ENCODE assay signal across 1 cellular context in the genomic region with DNA sequence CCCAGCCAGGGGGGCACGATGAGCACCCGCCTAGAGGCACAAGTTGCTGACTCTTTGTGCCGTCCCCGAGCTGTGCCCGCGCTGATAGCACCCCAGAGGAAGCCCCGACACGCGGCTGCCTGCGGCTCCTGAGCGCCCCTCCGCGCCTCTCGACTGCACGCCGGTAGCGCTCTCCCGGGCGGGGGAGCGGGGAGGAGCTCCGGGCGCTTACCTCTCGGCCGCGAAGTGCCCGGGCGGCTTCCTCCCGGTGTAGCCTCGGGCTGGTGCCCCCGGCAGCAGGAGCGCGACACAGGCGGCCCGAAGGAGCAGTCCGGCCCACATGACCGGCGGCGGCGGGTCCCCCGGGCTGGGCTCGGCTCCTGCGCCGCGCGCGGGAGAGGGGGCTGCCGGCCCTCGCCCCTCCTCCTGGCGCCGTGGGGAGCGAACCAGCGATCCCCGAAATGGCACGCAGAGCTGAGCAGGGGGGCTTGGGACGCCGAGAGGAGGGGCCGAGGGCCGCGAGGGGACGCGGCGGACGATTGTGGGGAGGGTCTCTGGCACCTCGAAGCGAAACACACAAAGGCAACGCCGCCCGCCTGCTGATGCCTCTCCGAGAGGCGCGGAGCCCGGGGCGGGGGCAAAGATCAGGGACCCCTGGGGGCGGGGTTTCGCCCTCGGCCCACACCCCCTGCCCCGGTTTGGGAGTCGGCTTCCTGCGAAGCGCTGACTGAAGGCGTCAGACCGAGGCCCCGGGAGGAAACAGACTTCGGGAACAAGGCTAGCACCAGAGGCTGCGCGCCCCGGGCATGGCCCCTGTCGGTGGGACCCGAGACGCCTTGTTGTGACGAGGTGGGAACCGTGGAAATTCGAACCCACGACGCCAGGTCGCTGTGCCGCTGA.
TF ChIP-seq lines count a peak whose summit lies in the region.

A gene with protein sequence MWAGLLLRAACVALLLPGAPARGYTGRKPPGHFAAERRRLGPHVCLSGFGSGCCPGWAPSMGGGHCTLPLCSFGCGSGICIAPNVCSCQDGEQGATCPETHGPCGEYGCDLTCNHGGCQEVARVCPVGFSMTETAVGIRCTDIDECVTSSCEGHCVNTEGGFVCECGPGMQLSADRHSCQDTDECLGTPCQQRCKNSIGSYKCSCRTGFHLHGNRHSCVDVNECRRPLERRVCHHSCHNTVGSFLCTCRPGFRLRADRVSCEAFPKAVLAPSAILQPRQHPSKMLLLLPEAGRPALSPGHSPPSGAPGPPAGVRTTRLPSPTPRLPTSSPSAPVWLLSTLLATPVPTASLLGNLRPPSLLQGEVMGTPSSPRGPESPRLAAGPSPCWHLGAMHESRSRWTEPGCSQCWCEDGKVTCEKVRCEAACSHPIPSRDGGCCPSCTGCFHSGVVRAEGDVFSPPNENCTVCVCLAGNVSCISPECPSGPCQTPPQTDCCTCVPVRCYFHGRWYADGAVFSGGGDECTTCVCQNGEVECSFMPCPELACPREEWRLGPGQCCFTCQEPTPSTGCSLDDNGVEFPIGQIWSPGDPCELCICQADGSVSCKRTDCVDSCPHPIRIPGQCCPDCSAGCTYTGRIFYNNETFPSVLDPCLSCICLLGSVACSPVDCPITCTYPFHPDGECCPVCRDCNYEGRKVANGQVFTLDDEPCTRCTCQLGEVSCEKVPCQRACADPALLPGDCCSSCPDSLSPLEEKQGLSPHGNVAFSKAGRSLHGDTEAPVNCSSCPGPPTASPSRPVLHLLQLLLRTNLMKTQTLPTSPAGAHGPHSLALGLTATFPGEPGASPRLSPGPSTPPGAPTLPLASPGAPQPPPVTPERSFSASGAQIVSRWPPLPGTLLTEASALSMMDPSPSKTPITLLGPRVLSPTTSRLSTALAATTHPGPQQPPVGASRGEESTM (minus strand): TSS at position 600 of the 879 bp plus-strand sequence. CDS start 279 bp downstream, at position 321.

TF ChIP-seq in HepG2, 621 proteins besides CTCF, POLR2A, EP300 and RAD21 (continued from another document and continues in another):
- TF ChIP-seq, protein P1, sequence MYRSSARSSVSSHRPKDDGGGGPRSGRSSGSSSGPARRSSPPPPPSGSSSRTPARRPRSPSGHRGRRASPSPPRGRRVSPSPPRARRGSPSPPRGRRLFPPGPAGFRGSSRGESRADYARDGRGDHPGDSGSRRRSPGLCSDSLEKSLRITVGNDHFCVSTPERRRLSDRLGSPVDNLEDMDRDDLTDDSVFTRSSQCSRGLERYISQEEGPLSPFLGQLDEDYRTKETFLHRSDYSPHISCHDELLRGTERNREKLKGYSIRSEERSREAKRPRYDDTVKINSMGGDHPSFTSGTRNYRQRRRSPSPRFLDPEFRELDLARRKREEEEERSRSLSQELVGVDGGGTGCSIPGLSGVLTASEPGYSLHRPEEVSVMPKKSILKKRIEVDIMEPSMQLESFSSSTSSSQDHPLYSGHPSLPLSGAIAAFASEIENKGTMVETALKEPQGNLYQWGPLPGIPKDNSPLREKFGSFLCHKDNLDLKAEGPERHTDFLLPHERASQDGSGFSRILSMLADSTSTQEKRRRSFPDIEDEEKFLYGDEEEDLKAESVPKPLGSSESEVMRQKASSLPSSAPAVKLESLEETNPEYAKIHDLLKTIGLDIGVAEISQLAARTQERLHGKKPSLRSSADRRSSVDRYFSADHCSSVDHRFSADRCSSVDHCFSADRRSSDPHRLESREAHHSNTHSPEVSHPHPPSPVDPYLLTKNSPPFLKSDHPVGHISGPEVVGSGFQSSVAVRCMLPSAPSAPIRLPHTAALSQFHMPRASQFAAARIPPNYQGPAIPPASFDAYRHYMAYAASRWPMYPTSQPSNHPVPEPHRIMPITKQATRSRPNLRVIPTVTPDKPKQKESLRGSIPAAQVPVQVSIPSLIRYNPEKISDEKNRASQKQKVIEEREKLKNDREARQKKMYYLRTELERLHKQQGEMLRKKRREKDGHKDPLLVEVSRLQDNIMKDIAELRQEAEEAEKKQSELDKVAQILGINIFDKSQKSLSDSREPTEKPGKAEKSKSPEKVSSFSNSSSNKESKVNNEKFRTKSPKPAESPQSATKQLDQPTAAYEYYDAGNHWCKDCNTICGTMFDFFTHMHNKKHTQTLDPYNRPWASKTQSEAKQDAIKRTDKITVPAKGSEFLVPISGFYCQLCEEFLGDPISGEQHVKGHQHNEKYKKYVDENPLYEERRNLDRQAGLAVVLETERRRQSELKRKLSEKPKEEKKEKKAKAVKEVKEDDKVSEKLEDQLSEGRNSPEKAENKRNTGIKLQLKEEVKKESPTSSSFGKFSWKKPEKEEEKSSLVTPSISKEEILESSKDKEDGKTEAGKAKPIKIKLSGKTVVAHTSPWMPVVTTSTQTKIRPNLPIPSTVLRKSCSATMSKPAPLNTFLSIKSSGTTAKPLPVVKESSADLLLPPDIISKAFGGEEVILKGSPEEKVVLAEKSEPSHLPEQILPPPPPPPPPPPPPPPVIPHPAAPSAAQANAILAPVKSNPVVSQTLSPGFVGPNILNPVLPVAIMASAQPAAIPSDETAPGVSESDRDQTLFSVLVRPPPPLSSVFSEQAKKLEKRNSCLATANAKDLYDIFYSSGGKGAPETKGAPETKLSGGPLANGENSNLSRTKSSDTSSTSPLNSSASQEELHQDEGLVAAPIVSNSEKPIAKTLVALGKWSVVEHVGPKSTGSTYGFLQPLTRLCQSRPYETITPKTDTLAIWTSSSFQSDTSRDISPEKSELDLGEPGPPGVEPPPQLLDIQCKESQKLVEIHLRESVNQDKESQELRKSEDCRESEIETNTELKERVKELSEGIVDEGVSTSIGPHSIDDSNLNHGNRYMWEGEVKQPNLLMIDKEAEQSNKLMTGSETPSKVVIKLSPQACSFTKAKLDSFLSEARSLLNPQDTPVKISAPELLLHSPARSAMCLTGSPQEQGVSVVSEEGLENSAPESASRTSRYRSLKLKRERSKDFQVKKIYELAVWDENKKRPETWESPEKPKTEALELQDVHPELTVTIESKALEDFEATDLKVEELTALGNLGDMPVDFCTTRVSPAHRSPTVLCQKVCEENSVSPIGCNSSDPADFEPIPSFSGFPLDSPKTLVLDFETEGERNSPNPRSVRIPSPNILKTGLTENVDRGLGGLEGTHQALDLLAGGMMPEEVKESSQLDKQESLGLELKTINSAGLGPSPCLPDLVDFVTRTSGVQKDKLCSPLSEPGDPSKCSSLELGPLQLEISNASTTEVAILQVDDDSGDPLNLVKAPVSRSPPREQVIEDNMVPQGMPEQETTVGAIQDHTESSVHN (CRISPR knock-in tag; IDR thresholded peaks at IDR 0.05): no peak
- TF ChIP-seq ZNF260 (CRISPR knock-in tag; IDR thresholded peaks at IDR 0.05; ENCODE audit: borderline replicate concordance, low read depth): no peak
- TF ChIP-seq ZNF484 (CRISPR knock-in tag; IDR thresholded peaks at IDR 0.05; ENCODE audit: borderline replicate concordance, low read depth): no peak
- TF ChIP-seq KLF12 (CRISPR knock-in tag; IDR thresholded peaks at IDR 0.05; ENCODE audit: borderline replicate concordance): peak; percentile 35; the same call in 1 of the 2 replicates
- TF ChIP-seq, protein P2, sequence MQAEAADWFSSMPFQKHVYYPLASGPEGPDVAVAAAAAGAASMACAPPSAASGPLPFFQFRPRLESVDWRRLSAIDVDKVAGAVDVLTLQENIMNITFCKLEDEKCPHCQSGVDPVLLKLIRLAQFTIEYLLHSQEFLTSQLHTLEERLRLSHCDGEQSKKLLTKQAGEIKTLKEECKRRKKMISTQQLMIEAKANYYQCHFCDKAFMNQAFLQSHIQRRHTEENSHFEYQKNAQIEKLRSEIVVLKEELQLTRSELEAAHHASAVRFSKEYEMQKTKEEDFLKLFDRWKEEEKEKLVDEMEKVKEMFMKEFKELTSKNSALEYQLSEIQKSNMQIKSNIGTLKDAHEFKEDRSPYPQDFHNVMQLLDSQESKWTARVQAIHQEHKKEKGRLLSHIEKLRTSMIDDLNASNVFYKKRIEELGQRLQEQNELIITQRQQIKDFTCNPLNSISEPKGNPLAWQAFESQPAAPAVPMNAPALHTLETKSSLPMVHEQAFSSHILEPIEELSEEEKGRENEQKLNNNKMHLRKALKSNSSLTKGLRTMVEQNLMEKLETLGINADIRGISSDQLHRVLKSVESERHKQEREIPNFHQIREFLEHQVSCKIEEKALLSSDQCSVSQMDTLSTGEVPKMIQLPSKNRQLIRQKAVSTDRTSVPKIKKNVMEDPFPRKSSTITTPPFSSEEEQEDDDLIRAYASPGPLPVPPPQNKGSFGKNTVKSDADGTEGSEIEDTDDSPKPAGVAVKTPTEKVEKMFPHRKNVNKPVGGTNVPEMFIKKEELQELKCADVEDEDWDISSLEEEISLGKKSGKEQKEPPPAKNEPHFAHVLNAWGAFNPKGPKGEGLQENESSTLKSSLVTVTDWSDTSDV (CRISPR knock-in tag; IDR thresholded peaks at IDR 0.05): no peak
- TF ChIP-seq PAF1 (CRISPR knock-in tag; IDR thresholded peaks at IDR 0.05): no peak
- TF ChIP-seq ZFP36L2 (CRISPR knock-in tag; IDR thresholded peaks at IDR 0.05): no peak
- no peak for TF ChIP-seq ZNF7 (CRISPR knock-in tag; IDR thresholded peaks at IDR 0.05)
- no peak; the same call in 1 of the 2 replicates for TF ChIP-seq ZNF12 (CRISPR knock-in tag; IDR thresholded peaks at IDR 0.05)
- TF ChIP-seq, protein P3, sequence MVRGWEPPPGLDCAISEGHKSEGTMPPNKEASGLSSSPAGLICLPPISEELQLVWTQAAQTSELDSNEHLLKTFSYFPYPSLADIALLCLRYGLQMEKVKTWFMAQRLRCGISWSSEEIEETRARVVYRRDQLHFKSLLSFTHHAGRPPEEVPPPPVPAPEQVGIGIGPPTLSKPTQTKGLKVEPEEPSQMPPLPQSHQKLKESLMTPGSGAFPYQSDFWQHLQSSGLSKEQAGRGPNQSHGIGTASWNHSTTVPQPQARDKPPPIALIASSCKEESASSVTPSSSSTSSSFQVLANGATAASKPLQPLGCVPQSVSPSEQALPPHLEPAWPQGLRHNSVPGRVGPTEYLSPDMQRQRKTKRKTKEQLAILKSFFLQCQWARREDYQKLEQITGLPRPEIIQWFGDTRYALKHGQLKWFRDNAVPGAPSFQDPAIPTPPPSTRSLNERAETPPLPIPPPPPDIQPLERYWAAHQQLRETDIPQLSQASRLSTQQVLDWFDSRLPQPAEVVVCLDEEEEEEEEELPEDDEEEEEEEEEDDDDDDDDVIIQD (CRISPR knock-in tag; IDR thresholded peaks at IDR 0.05; ENCODE audit: low read depth): 0 out of 2 replicates have a peak, but pooled peaks have one; percentile 18
- TF ChIP-seq ZNF672 (CRISPR knock-in tag; IDR thresholded peaks at IDR 0.05): no peak
- no peak; the same call in 1 of the 2 replicates for TF ChIP-seq DR1 (CRISPR knock-in tag; IDR thresholded peaks at IDR 0.05)
- TF ChIP-seq SP2 (CRISPR knock-in tag; IDR thresholded peaks at IDR 0.05): peak; percentile 47; the same call in 1 of the 2 replicates
- TF ChIP-seq, protein P4, sequence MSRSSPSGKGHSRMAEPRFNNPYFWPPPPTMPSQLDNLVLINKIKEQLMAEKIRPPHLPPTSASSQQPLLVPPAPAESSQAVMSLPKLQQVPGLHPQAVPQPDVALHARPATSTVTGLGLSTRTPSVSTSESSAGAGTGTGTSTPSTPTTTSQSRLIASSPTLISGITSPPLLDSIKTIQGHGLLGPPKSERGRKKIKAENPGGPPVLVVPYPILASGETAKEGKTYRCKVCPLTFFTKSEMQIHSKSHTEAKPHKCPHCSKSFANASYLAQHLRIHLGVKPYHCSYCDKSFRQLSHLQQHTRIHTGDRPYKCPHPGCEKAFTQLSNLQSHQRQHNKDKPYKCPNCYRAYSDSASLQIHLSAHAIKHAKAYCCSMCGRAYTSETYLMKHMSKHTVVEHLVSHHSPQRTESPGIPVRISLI (CRISPR knock-in tag; IDR thresholded peaks at IDR 0.05; ENCODE audit: borderline replicate concordance): peak; percentile 11; the same call in 1 of the 2 replicates
- TF ChIP-seq ATF7-NPFF (CRISPR knock-in tag; IDR thresholded peaks at IDR 0.05; ENCODE audit: low read depth): no peak
- no peak for TF ChIP-seq FOXP1 (IDR thresholded peaks at IDR 0.05)
- TF ChIP-seq FOXP1 (CRISPR knock-in tag; IDR thresholded peaks at IDR 0.05): no peak
- no peak for TF ChIP-seq ZNF17 (CRISPR knock-in tag; IDR thresholded peaks at IDR 0.05)
- TF ChIP-seq ZNF878 (CRISPR knock-in tag; IDR thresholded peaks at IDR 0.05): no peak; the same call in 1 of the 2 replicates
- no peak for TF ChIP-seq ZEB1 (IDR thresholded peaks at IDR 0.05; ENCODE audit: insufficient replicate concordance, low read depth)
- TF ChIP-seq ZNF329 (CRISPR knock-in tag; IDR thresholded peaks at IDR 0.05; ENCODE audit: low read depth): peak; percentile 29; the same call in 1 of the 2 replicates
- TF ChIP-seq KMT2A (CRISPR knock-in tag; IDR thresholded peaks at IDR 0.05): peak; percentile 59
- no peak for TF ChIP-seq CCDC6 (CRISPR knock-in tag; IDR thresholded peaks at IDR 0.05)
- no peak for TF ChIP-seq MBD4 (IDR thresholded peaks at IDR 0.05; ENCODE audit: borderline replicate concordance, low read length)
- no peak for TF ChIP-seq FOXA3 (CRISPR knock-in tag; IDR thresholded peaks at IDR 0.05)
- no peak for TF ChIP-seq EEA1 (CRISPR knock-in tag; IDR thresholded peaks at IDR 0.05; ENCODE audit: borderline replicate concordance)
- no peak; the same call in 1 of the 2 replicates for TF ChIP-seq ZNF703 (CRISPR knock-in tag; IDR thresholded peaks at IDR 0.05; ENCODE audit: borderline replicate concordance)
- TF ChIP-seq, protein P5, sequence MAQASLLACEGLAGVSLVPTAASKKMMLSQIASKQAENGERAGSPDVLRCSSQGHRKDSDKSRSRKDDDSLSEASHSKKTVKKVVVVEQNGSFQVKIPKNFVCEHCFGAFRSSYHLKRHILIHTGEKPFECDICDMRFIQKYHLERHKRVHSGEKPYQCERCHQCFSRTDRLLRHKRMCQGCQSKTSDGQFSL (CRISPR knock-in tag; IDR thresholded peaks at IDR 0.05): peak; percentile 60; the same call in 1 of the 2 replicates
- no peak for TF ChIP-seq TEAD2 (CRISPR knock-in tag; IDR thresholded peaks at IDR 0.05)
- TF ChIP-seq, protein P6, sequence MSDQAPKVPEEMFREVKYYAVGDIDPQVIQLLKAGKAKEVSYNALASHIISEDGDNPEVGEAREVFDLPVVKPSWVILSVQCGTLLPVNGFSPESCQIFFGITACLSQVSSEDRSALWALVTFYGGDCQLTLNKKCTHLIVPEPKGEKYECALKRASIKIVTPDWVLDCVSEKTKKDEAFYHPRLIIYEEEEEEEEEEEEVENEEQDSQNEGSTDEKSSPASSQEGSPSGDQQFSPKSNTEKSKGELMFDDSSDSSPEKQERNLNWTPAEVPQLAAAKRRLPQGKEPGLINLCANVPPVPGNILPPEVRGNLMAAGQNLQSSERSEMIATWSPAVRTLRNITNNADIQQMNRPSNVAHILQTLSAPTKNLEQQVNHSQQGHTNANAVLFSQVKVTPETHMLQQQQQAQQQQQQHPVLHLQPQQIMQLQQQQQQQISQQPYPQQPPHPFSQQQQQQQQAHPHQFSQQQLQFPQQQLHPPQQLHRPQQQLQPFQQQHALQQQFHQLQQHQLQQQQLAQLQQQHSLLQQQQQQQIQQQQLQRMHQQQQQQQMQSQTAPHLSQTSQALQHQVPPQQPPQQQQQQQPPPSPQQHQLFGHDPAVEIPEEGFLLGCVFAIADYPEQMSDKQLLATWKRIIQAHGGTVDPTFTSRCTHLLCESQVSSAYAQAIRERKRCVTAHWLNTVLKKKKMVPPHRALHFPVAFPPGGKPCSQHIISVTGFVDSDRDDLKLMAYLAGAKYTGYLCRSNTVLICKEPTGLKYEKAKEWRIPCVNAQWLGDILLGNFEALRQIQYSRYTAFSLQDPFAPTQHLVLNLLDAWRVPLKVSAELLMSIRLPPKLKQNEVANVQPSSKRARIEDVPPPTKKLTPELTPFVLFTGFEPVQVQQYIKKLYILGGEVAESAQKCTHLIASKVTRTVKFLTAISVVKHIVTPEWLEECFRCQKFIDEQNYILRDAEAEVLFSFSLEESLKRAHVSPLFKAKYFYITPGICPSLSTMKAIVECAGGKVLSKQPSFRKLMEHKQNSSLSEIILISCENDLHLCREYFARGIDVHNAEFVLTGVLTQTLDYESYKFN (CRISPR knock-in tag; conservative IDR thresholded peaks at IDR 0.05): peak; percentile 73
- TF ChIP-seq ZNF101 (CRISPR knock-in tag; IDR thresholded peaks at IDR 0.05; ENCODE audit: borderline replicate concordance, low read depth): no peak
- TF ChIP-seq SAFB2 (CRISPR knock-in tag; IDR thresholded peaks at IDR 0.05; ENCODE audit: borderline replicate concordance, low read depth): no peak
- no peak for TF ChIP-seq AGO1 (IDR thresholded peaks at IDR 0.05; ENCODE audit: low read depth, low read length, poor library complexity, severe bottlenecking)
- no peak for TF ChIP-seq ZNF264 (CRISPR knock-in tag; IDR thresholded peaks at IDR 0.05)
